20 cellular contexts compared by ENCODE assay signal in genomic region chr3:37392957-37393356, GRCh38. TPM values are rescaled to one million over a fixed set of nuclear protein-coding genes. Genes with fewer than 3 reads are reported as not detected.
DNase-seq lines count a peak whose midpoint lies in the region; ATAC-seq, FAIRE-seq and TF ChIP-seq lines count a peak whose summit lies in the region.
"Had no signal": no experiment of that assay in that cellular context is flagged by ENCODE, and none has a peak within 500 bp of the region (broad histone marks: within the 10 kb centered on the region; RNA-seq: fewer than 3 reads in every experiment).

No MANE protein-coding gene starts in this region.

- no peak overlapping the region for H3K4me3 Mint-ChIP-seq in Caco-2 (ENCODE audit: unreplicated experiment)
- H3K4me3 Mint-ChIP-seq: CD4-positive, alpha-beta memory T cell; GM23338; H9 had no signal

- H3K36me3 Mint-ChIP-seq in Caco-2 (ENCODE audit: insufficient read depth, unreplicated experiment) = peaks cover 41% of the 10 kb centered on the region

- H3K27me3 ChIP-seq in HL-60 (ENCODE audit: insufficient read depth, poor library complexity, severe bottlenecking) (no peaks in the 10 kb centered on the region), Caco-2 (replicated peaks; ENCODE audit: control insufficient read depth, insufficient read depth, low read length) (no peaks in the 10 kb centered on the region)

- DNase-seq in HL-60 (ENCODE audit: low read depth in 1 of 2, low spot score in 1 of 2) (no peak), renal cortical epithelial cell (ENCODE audit: low read depth) (peak; percentile 12), SHP77 treated with DMSO at 0.1 percent for 48 hours (lab: John Stamatoyannopoulos, UW) (no peak), urothelium cell line (ENCODE audit: low spot score) (no peak), Caco-2 (no peak)
- DNase-seq: C1 segment of cervical spinal cord; CD4-positive, alpha-beta memory T cell; COR-L47; DMS 273 treated with DMSO at 0.1 percent for 48 hours; DMS79; EL; GDM1; H9 had no signal

- no peak for FAIRE-seq in urothelium cell line (lab: Jason Lieb, UNC)
- FAIRE-seq: D721Med, GM12892, GM19239 had no signal

- no peaks in the 10 kb centered on the region; the same call in none of the 2 replicates for H3K36me3 ChIP-seq in Caco-2 (ENCODE audit: control insufficient read depth, insufficient read depth, low read length)

- no peaks in the 10 kb centered on the region for H3K27me3 Mint-ChIP-seq in Caco-2 (ENCODE audit: insufficient read depth, unreplicated experiment)
- H3K27me3 Mint-ChIP-seq: CD4-positive, alpha-beta memory T cell had no signal

- peak overlapping the region; percentile 48 for H3K27ac ChIP-seq in HL-60 (replicated peaks)

- intact Hi-C loops in Caco-2 (cut with micrococcal nuclease; ENCODE audit: unreplicated experiment) = no loop called here

- POLR2A ChIA-PET in Caco-2 (lab: Charles Lee) = no interaction called here

- H3K4me1 Mint-ChIP-seq in Caco-2 (ENCODE audit: low read depth, unreplicated experiment) = no peaks in the 10 kb centered on the region

- CTCF ChIA-PET in Caco-2 (lab: Charles Lee) = no interaction called here

- BruUV-seq in Caco-2 (replicated peaks; lab: Mats Ljungman, UMichigan) = no TSS peak

- ATAC-seq in GM21619 (IDR thresholded peaks at IDR 0.05; ENCODE audit: unreplicated experiment) = peak; percentile 82
- ATAC-seq: GM23338, HCT116 had no signal

- H3K27ac Mint-ChIP-seq in Caco-2 (ENCODE audit: unreplicated experiment) = no peak overlapping the region
- H3K27ac Mint-ChIP-seq: CD4-positive, alpha-beta memory T cell; GM23338; H9 had no signal

- no peaks in the 10 kb centered on the region for H3K9me3 ChIP-seq in Caco-2

- TF ChIP-seq CTCF in HL-60 (IDR thresholded peaks at IDR 0.05; ENCODE audit: insufficient read depth, low read length) = no peak
- no peak for TF ChIP-seq CTCF in Caco-2 (IDR thresholded peaks at IDR 0.05; ENCODE audit: insufficient read depth in 1 of 2, low read depth in 1 of 2, low read length in 1 of 2, severe bottlenecking in 1 of 2, unreplicated experiment in 1 of 2)

- H3K9me3 Mint-ChIP-seq in Caco-2 (ENCODE audit: unreplicated experiment) = no peaks in the 10 kb centered on the region
- H3K9me3 Mint-ChIP-seq: GM23338, H9 had no signal

- H3K4me1 ChIP-seq in Caco-2 = no peaks in the 10 kb centered on the region

- H3K4me3 ChIP-seq in HL-60 (replicated peaks; ENCODE audit: insufficient read depth, low read length) (no peak overlapping the region), Caco-2 (ENCODE audit: low read depth, low read length) (no peak overlapping the region)
- H3K4me3 ChIP-seq: GM23338 had no signal

RNA-seq across cellular contexts. Expression of gene ITGA9, which starts 59.0 kb away (rescaled TPM):
- total RNA-seq in renal cortical epithelial cell = 0.05 and 0.52 TPM in 2 replicates
- 19.5 and 26.5 TPM in 2 replicates for total RNA-seq in Caco-2 (2022)
- total RNA-seq: A172 had no signal

Comparison
In these comparisons a context has a peak if more than half of its experiments do, and no peak if none do; other contexts are left out.
1. RNA of gene ITGA9, which starts 59.0 kb away (total RNA-seq): 19.5 to 26.5 TPM in Caco-2; 0.05 to 0.52 TPM in renal cortical epithelial cell; every median in the first group is over 10 times any median in the second.